ENCODE assay signal across 10 cellular contexts in the genomic region with DNA sequence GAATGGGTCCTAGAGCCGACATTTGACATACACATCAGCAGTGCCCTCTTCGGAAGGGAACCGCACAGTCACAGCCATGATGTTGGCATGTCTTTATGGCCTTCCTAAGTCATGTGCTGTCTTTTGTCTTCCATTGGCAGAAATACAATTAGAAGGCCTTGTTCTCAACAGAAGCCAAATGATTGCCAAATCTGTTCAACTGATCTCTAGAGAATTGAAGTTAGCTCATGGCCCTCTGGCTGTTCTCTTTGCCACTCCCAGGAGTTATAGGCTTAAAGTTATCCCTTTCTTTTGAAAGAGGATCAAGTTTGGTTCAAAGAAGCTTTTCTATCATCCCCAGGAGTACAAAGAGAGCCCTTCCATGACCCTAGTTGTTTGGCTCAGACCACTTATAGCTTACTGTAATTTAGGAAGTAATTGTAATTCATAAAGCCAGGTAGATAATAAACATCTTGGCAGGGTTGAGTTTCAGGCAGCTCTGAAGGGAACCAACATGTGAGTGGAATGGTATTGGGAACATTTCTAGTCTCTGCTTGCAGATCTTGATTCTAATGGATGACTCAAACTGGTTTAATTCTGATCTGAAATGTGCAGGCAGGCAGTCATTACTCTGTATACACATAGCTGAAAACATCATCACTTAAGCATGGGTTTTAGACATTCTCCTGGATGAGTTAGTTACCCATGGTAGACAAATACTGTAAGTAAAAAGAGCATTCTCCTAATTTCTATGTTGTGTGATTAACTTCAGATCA.
A peak's percentile ranks its signal among the peaks of the same experiment; 100 is the strongest.
DNase-seq lines count a peak whose midpoint lies in the region; ATAC-seq and TF ChIP-seq lines count a peak whose summit lies in the region.
"Had no signal": no experiment of that assay in that cellular context is flagged by ENCODE, and none has a peak within 500 bp of the region (broad histone marks: within the 10 kb centered on the region; RNA-seq: fewer than 3 reads in every experiment).

No MANE protein-coding gene starts in this region.

- ATAC-seq in GM18498 (IDR thresholded peaks at IDR 0.05; ENCODE audit: unreplicated experiment), result no peak
- ATAC-seq: HCT116 had no signal

- H3K9me3 ChIP-seq in esophagus squamous epithelium, result no peaks in the 10 kb centered on the region
- no peaks in the 10 kb centered on the region for H3K9me3 ChIP-seq in muscle layer of colon (ENCODE audit: low read length)

- H3K27ac ChIP-seq in RWPE1 (no peak overlapping the region), esophagus squamous epithelium (peak overlapping the region; percentile 61 to 80 (median 76)), muscle layer of colon (ENCODE audit: low read depth, low read length) (peak overlapping the region; percentile 17), urinary bladder (ENCODE audit: low read depth) (peak overlapping the region; percentile 10)
- H3K27ac ChIP-seq: cardiac muscle cell had no signal

- TF ChIP-seq CTCF in RWPE1 (conservative IDR thresholded peaks at IDR 0.05; ENCODE audit: low read depth) (no peak), esophagus squamous epithelium (IDR thresholded peaks at IDR 0.05) (peak in 2 of 6 experiments; percentile 15 to 27)

- DNase-seq in RWPE1 (ENCODE audit: low spot score) (peak; percentile 58), esophagus squamous epithelium (lab: John Stamatoyannopoulos, UW) (no peak), NCI-H1930 (lab: John Stamatoyannopoulos, UW) (no peak), kidney glomerular epithelial cell (lab: John Stamatoyannopoulos, UW) (no peak)
- DNase-seq: DND-41 had no signal

- POLR2A ChIA-PET in RWPE1 (lab: Yijun Ruan, JAX; ENCODE audit: low non-redundant PET), result no interaction called here

- H3K4me1 ChIP-seq in esophagus squamous epithelium (peaks cover 9 to 43% (median 30%) of the 10 kb centered on the region in 3 donors), muscle layer of colon (ENCODE audit: insufficient read depth, low read length) (peaks cover 33% of the 10 kb centered on the region), urinary bladder (ENCODE audit: insufficient read depth) (peaks cover 1% of the 10 kb centered on the region)

- 47 to 65% methylated on average over 3 of the region's 3 CpGs for WGBS in esophagus squamous epithelium, 2 donors
- WGBS in urinary bladder, result 83% methylated on average over 3 of the region's 3 CpGs

- H3K27me3 ChIP-seq in esophagus squamous epithelium (no peaks in the 10 kb centered on the region), muscle layer of colon (ENCODE audit: control insufficient read depth in 1 of 2, insufficient read depth in 2 of 2, low read length in 2 of 2) (no peaks in the 10 kb centered on the region)
- H3K27me3 ChIP-seq: cardiac muscle cell had no signal

- intact Hi-C loops in esophagus squamous epithelium (cut with DNase I), result no loop called here

- no peak overlapping the region for H3K9ac ChIP-seq in muscle layer of colon (ENCODE audit: low read length)

- TF ChIP-seq POLR2A in esophagus squamous epithelium (IDR thresholded peaks at IDR 0.05), result peak in 1 of 4 donors; percentile 11

- H3K36me3 ChIP-seq in esophagus squamous epithelium, result no peaks in the 10 kb centered on the region
- H3K36me3 ChIP-seq in muscle layer of colon (ENCODE audit: insufficient read depth, low read length), result no peaks in the 10 kb centered on the region
- no peaks in the 10 kb centered on the region for H3K36me3 ChIP-seq in urinary bladder (ENCODE audit: insufficient read depth)
- H3K36me3 ChIP-seq: cardiac muscle cell had no signal

- CTCF ChIA-PET in RWPE1 (lab: Yijun Ruan, JAX), result interaction anchor here (0.5 to 1.2 kb wide), 3 partner anchors 211 to 1114 kb away, joined by 3 to 8 read pairs (median 4); no protein-coding TSS in a partner anchor

- no peak overlapping the region for H3K4me3 ChIP-seq in esophagus squamous epithelium
- H3K4me3 ChIP-seq in muscle layer of colon (ENCODE audit: low read depth in 1 of 2, low read length in 2 of 2), result no peak overlapping the region
- no peak overlapping the region for H3K4me3 ChIP-seq in urinary bladder (ENCODE audit: low read depth, low read length)
- H3K4me3 ChIP-seq: cardiac muscle cell had no signal
